17 cellular contexts compared by ENCODE assay signal in the genomic region with DNA sequence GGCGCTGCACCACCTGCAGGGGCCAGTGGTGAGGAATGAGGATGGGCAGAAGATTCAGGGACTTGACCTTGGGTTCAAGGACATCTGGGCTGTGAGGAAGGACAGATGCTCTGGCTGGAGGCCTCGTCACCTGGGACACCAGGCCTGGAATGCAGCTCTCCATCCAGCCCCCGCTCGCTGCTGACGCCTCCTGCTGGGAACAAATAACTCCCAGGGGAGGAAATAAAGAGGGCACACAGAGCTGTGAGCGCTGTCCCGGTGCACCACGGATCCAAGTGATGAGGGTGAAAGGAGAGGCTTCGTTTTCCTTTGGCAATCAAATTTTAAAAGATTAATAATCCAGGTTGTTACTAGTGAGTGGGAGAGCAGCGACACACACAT.
"Had no signal": no experiment of that assay in that cellular context is flagged by ENCODE, and none has a peak within 500 bp of the region (broad histone marks: within the 10 kb centered on the region; RNA-seq: fewer than 3 reads in every experiment).

No MANE protein-coding gene starts in this region.

- H3K27ac Mint-ChIP-seq: activated CD8-positive, alpha-beta memory T cell treated with anti-CD3 and anti-CD28 coated beads, Interleukin-2, amount 10 ng/mL, durations not matched to agents 7 days and 5 days; activated naive CD4-positive, alpha-beta T cell treated with anti-CD3 and anti-CD28 coated beads, Interleukin-2, amount 10 ng/mL, durations not matched to agents 7 days and 5 days; natural killer cell treated with Interleukin-12 subunit alpha and Interleukin-12 subunit beta and Interleukin-15 and Interleukin-18, amount 100 ng/mL, for 72 hours had no signal

- H3K4me1 ChIP-seq: adrenal gland, gastroesophageal sphincter, left ventricle myocardium inferior, prostate gland, transverse colon had no signal

- H3K9me3 ChIP-seq: adrenal gland, gastroesophageal sphincter, left ventricle myocardium inferior, prostate gland, transverse colon, vagina had no signal

- H3K4me3 ChIP-seq: adrenal gland, gastroesophageal sphincter, hepatocyte, left ventricle myocardium inferior, prostate gland, skin epidermis, transverse colon, vagina had no signal

- H3K27me3 Mint-ChIP-seq: activated CD8-positive, alpha-beta memory T cell treated with anti-CD3 and anti-CD28 coated beads, Interleukin-2, amount 10 ng/mL, durations not matched to agents 7 days and 5 days had no signal

- ATAC-seq: activated CD8-positive, alpha-beta memory T cell treated with anti-CD3 and anti-CD28 coated beads, Interleukin-2, amount 10 ng/mL, durations not matched to agents 7 days and 5 days; gastroesophageal sphincter; natural killer cell treated with Interleukin-12 subunit alpha and Interleukin-12 subunit beta and Interleukin-15 and Interleukin-18, amount 100 ng/mL, for 72 hours; right cardiac atrium; stimulated activated naive CD8-positive, alpha-beta T cell treated with anti-CD3 and anti-CD28 coated beads, Interleukin-15, Interleukin-2, amounts not matched to agents 100 U/mL and 50 U/mL, for 24 hours had no signal

- H3K27ac ChIP-seq: adrenal gland, gastroesophageal sphincter, hepatocyte, left ventricle myocardium inferior, prostate gland, skin epidermis, transverse colon, vagina, VCaP had no signal

- DNase-seq: activated CD8-positive, alpha-beta memory T cell treated with anti-CD3 and anti-CD28 coated beads, Interleukin-2, amount 10 ng/mL, durations not matched to agents 7 days and 5 days; activated T-cell treated with anti-CD3 and anti-CD28 coated beads, Interleukin-2, amount 50 U/mL, for 1 hour; left ventricle myocardium inferior; mesenchymal stem cell; right cardiac atrium; stimulated activated CD4-positive, alpha-beta T cell treated with anti-CD3 and anti-CD28 coated beads, Interleukin-4, amount 100 ng/mL, for 24 hours; stimulated activated naive CD8-positive, alpha-beta T cell treated with anti-CD3 and anti-CD28 coated beads, Interleukin-15, Interleukin-2, amounts not matched to agents 100 U/mL and 50 U/mL, for 24 hours; transverse colon had no signal

- H3K4me1 Mint-ChIP-seq: activated CD8-positive, alpha-beta memory T cell treated with anti-CD3 and anti-CD28 coated beads, Interleukin-2, amount 10 ng/mL, durations not matched to agents 7 days and 5 days had no signal

- H3K27me3 ChIP-seq: adrenal gland, gastroesophageal sphincter, hepatocyte, transverse colon, vagina had no signal

- H3K36me3 ChIP-seq: adrenal gland, gastroesophageal sphincter, left ventricle myocardium inferior, prostate gland, transverse colon, vagina had no signal

- H3K9me3 Mint-ChIP-seq: activated naive CD4-positive, alpha-beta T cell treated with anti-CD3 and anti-CD28 coated beads, Interleukin-2, amount 10 ng/mL, durations not matched to agents 7 days and 5 days; natural killer cell treated with Interleukin-12 subunit alpha and Interleukin-12 subunit beta and Interleukin-15 and Interleukin-18, amount 100 ng/mL, for 72 hours had no signal

- H3K4me3 Mint-ChIP-seq: activated CD8-positive, alpha-beta memory T cell treated with anti-CD3 and anti-CD28 coated beads, Interleukin-2, amount 10 ng/mL, durations not matched to agents 7 days and 5 days; activated naive CD4-positive, alpha-beta T cell treated with anti-CD3 and anti-CD28 coated beads, Interleukin-2, amount 10 ng/mL, durations not matched to agents 7 days and 5 days; natural killer cell treated with Interleukin-12 subunit alpha and Interleukin-12 subunit beta and Interleukin-15 and Interleukin-18, amount 100 ng/mL, for 72 hours had no signal

- H3K36me3 Mint-ChIP-seq: activated CD8-positive, alpha-beta memory T cell treated with anti-CD3 and anti-CD28 coated beads, Interleukin-2, amount 10 ng/mL, durations not matched to agents 7 days and 5 days; activated naive CD4-positive, alpha-beta T cell treated with anti-CD3 and anti-CD28 coated beads, Interleukin-2, amount 10 ng/mL, durations not matched to agents 7 days and 5 days; natural killer cell treated with Interleukin-12 subunit alpha and Interleukin-12 subunit beta and Interleukin-15 and Interleukin-18, amount 100 ng/mL, for 72 hours had no signal
